ENCODE assay signal across 24 cellular contexts in the genomic region with DNA sequence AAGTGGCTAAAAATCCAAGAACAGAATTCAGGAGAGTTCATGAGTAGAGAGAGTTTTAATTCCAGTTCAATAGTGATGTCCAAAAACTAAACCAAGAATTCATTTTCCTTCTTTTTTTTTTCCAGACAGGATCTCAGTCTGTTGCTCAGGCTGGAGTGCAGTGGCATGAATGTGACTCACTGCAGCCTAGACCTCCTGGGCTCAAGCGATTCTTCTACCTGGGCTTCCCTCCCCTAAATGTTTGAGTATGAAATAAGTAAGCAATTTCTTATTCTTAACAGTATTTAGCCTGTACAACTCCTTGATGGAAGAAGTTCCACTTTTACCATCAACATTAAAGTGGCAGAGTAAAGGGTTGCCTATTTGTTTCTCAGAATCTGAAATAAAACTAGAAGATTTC. TPM values are rescaled to one million over a fixed set of nuclear protein-coding genes. Genes with fewer than 3 reads are reported as not detected.
A peak's percentile ranks its signal among the peaks of the same experiment; 100 is the strongest.
DNase-seq lines count a peak whose midpoint lies in the region; ATAC-seq, FAIRE-seq and TF ChIP-seq lines count a peak whose summit lies in the region.
"Had no signal": no experiment of that assay in that cellular context is flagged by ENCODE, and none has a peak within 500 bp of the region (broad histone marks: within the 10 kb centered on the region; RNA-seq: fewer than 3 reads in every experiment).

No MANE protein-coding gene starts in this region.

- ATAC-seq in GM18861 (IDR thresholded peaks at IDR 0.05; ENCODE audit: unreplicated experiment): no peak
- ATAC-seq: A549 had no signal

- H3K4me3 ChIP-seq in epithelial cell of esophagus (ENCODE audit: low read length): no peak overlapping the region
- H3K4me3 ChIP-seq: A549, GM23248, PC-9 had no signal

- no peak for DNase-seq in GM18507 (ENCODE audit: extremely low spot score, insufficient read length, low read depth)
- DNase-seq in RCC 7860 (ENCODE audit: low spot score): no peak
- DNase-seq in epithelial cell of esophagus (ENCODE audit: low read depth): peak; percentile 16
- DNase-seq in renal cortical epithelial cell (ENCODE audit: low read depth): peak; percentile 57
- DNase-seq in SIG-M5 (lab: John Stamatoyannopoulos, UW): no peak
- no peak for DNase-seq in ureter (ENCODE audit: low spot score)
- DNase-seq: BE2C, Caco-2, DMS153, GM23248, H9, KG1, NCI-H1105, NCI-H2029 treated with DMSO at 0.1 percent for 48 hours, NCI-H226, NCI-H510A treated with DMSO at 0.1 percent for 48 hours, NCI-H748 treated with DMSO at 0.1 percent for 48 hours, PC-9, SHP77 treated with DMSO at 0.1 percent for 48 hours, SK-N-SH had no signal

- no peak for TF ChIP-seq CTCF in epithelial cell of esophagus (IDR thresholded peaks at IDR 0.05; ENCODE audit: insufficient read depth, low read depth, low read length, missing control alignments)

- peak; percentile 5 for FAIRE-seq in GM18507 (lab: Jason Lieb, UNC)
- FAIRE-seq in RCC 7860 (lab: Jason Lieb, UNC): peak; percentile 25
- FAIRE-seq: A549, G401.6, HTR-8/SVneo had no signal

RNA-seq across cellular contexts. Expression of a gene that starts 3.8 kb away (rescaled TPM):
- total RNA-seq in renal cortical epithelial cell: 29.7 and 37.5 TPM in 2 replicates
- total RNA-seq in ureter: 166 TPM

RNA-seq across cellular contexts. Expression of a gene that starts 15.7 kb away (rescaled TPM):
- 66.5 and 126 TPM in 2 replicates for total RNA-seq in renal cortical epithelial cell
- 46.1 TPM for total RNA-seq in ureter

RNA-seq across cellular contexts. Expression of a gene that starts 51.9 kb away (rescaled TPM):
- 15.1 and 20.1 TPM in 2 replicates for total RNA-seq in renal cortical epithelial cell
- 28.3 TPM for total RNA-seq in ureter

Comparison
In these comparisons a context has a peak if more than half of its experiments do, and no peak if none do; other contexts are left out.
1. DNase-seq: peak in epithelial cell of esophagus (single experiment) and renal cortical epithelial cell (single experiment); none in GM18507 (single experiment), RCC 7860 (single experiment), SIG-M5 (single experiment) and ureter (single experiment).